ENCODE assay signal across 24 cellular contexts in genomic region chr17:35738519-35739133, GRCh38. TPM values are rescaled to one million over a fixed set of nuclear protein-coding genes. Genes with fewer than 3 reads are reported as not detected.
DNase-seq lines count a peak whose midpoint lies in the region; ATAC-seq and TF ChIP-seq lines count a peak whose summit lies in the region.
"Had no signal": no experiment of that assay in that cellular context is flagged by ENCODE, and none has a peak within 500 bp of the region (broad histone marks: within the 10 kb centered on the region; RNA-seq: fewer than 3 reads in every experiment).

No MANE protein-coding gene starts in this region.

- WGBS in sigmoid colon, 2 donors, result 86 to 89% methylated on average over 5 of the region's 5 CpGs

- H3K36me3 ChIP-seq in sigmoid colon, result no peaks in the 10 kb centered on the region

- no peak for ATAC-seq in GM18870 (IDR thresholded peaks at IDR 0.05; ENCODE audit: unreplicated experiment)
- ATAC-seq: GM12878, K562 had no signal

- no peak for TF ChIP-seq CTCF in GM10266 (IDR thresholded peaks at IDR 0.05; ENCODE audit: control insufficient read depth, insufficient read depth, low read depth, missing control alignments)
- no peak for TF ChIP-seq CTCF in GM20000 (IDR thresholded peaks at IDR 0.05; ENCODE audit: extremely low read depth, missing control alignments)
- no peak for TF ChIP-seq CTCF in sigmoid colon (IDR thresholded peaks at IDR 0.05)

- no peak overlapping the region for H3K27ac ChIP-seq in sigmoid colon
- H3K27ac ChIP-seq: C4-2B, HL-60 had no signal

- intact Hi-C loops in sigmoid colon (cut with DNase I), result no loop called here

- H3K4me1 ChIP-seq in sigmoid colon, result peaks cover 0 to 8% (median 7%) of the 10 kb centered on the region in 4 donors
- H3K4me1 ChIP-seq: BE2C, Caco-2 had no signal

- H3K9me3 ChIP-seq in sigmoid colon, result no peaks in the 10 kb centered on the region
- H3K9me3 ChIP-seq: Caco-2 had no signal

- DNase-seq in GM10266 (ENCODE audit: extremely low spot score) (peak; percentile 59), GM20000 (ENCODE audit: low spot score) (peak; percentile 42), mesenteric fat pad (ENCODE audit: low spot score) (peak; percentile 37), sigmoid colon (no peak), D341Med (ENCODE audit: low spot score) (no peak), SIG-M5 treated with dmso at 0.1 percent for 504 hours (lab: John Stamatoyannopoulos, UW; ENCODE audit: unreplicated experiment) (no peak)
- DNase-seq in stimulated activated CD8-positive, alpha-beta memory T cell treated with anti-CD3 and anti-CD28 coated beads, Interleukin-4, amount 100 ng/mL, for 48 hours, result peak; percentile 14
- DNase-seq: ACHN; BE2C; Caco-2; CD4-positive, alpha-beta T cell; DMS153; DMS79; GDM1; HCEC 1CT; IMR-90 had no signal

- no peak overlapping the region for H3K4me3 ChIP-seq in sigmoid colon
- H3K4me3 ChIP-seq: GM12878, K562 had no signal

- peaks cover 18 to 40% (median 19%) of the 10 kb centered on the region in 3 donors for H3K27me3 ChIP-seq in sigmoid colon

- no peak for TF ChIP-seq EP300 in sigmoid colon (IDR thresholded peaks at IDR 0.05)

- no peak for TF ChIP-seq POLR2A in sigmoid colon (IDR thresholded peaks at IDR 0.05)

RNA-seq across cellular contexts. Expression of gene RASL10B, which starts 7.2 kb away (rescaled TPM):
- 24.3 TPM for total RNA-seq in mesenteric fat pad
- total RNA-seq in sigmoid colon, result 1 to 10 TPM; 3.6 to 5.5 (median 3.8) TPM
- 1 to 10 TPM in 1 of 3 donors, under 1 TPM in 1, not detected in 1; 0.60 to 1.8 TPM for polyA plus RNA-seq in sigmoid colon
- total RNA-seq: GM12878 had no signal
- polyA plus RNA-seq: GM12878 had no signal

RNA-seq across cellular contexts. Expression of gene GAS2L2, which starts 14.4 kb away (rescaled TPM):
- total RNA-seq in mesenteric fat pad (1.2 TPM), sigmoid colon (not detected)
- under 1 TPM in 1 of 3 donors, not detected in 2; 0.06 TPM for polyA plus RNA-seq in sigmoid colon
- total RNA-seq: Caco-2, Daoy, GM12878, IMR-90, K562 had no signal
- polyA plus RNA-seq: K562 had no signal

RNA-seq across cellular contexts. Expression of gene C17orf50, which starts 22.1 kb away (rescaled TPM):
- total RNA-seq in mesenteric fat pad, result not detected
- total RNA-seq in sigmoid colon, result not detected
- under 1 TPM in 1 of 3 donors, not detected in 2; 0.07 TPM for polyA plus RNA-seq in sigmoid colon
- total RNA-seq: Caco-2; CD4-positive, alpha-beta T cell; Daoy; GM12878; H1; HT1080; IMR-90; K562 had no signal
- polyA plus RNA-seq: IMR-90, K562 had no signal

RNA-seq across cellular contexts. Expression of gene MMP28, which starts 56.8 kb away (rescaled TPM):
- total RNA-seq in mesenteric fat pad, result 51.7 TPM
- total RNA-seq in sigmoid colon, result 10 to 100 TPM; 15.8 to 60.8 (median 40.5) TPM
- polyA plus RNA-seq in sigmoid colon, result 10 to 100 TPM; 24.0 to 52.9 (median 30.3) TPM
- total RNA-seq: Caco-2, GM12878, H1, K562 had no signal
- polyA plus RNA-seq: GM12878, H1, IMR-90, K562 had no signal

Comparison
In these comparisons a context has a peak if more than half of its experiments do, and no peak if none do; other contexts are left out.
1. DNase-seq: peak in GM10266 (single experiment), GM20000 (single experiment), mesenteric fat pad (single experiment) and stimulated activated CD8-positive, alpha-beta memory T cell treated with anti-CD3 and anti-CD28 coated beads, Interleukin-4, amount 100 ng/mL, for 48 hours (single experiment); none in sigmoid colon (single experiment), D341Med (single experiment) and SIG-M5 treated with dmso at 0.1 percent for 504 hours (single experiment).